Comparison of ENCODE assay signal across 8 cellular contexts in genomic region chr1:38559180-38559874, GRCh38.
A peak's percentile ranks its signal among the peaks of the same experiment; 100 is the strongest.
DNase-seq lines count a peak whose midpoint lies in the region; ATAC-seq and TF ChIP-seq lines count a peak whose summit lies in the region.

No MANE protein-coding gene starts in this region.

- H3K4me3 ChIP-seq in Jurkat, Clone E6-1 (ENCODE audit: low read length), result no peak overlapping the region
- H3K4me3 ChIP-seq in gastroesophageal sphincter, result peak overlapping the region in 1 of 2 donors; percentile 33

- no peaks in the 10 kb centered on the region for H3K9me3 ChIP-seq in gastroesophageal sphincter

- no peak for TF ChIP-seq EP300 in gastroesophageal sphincter (IDR thresholded peaks at IDR 0.05)

- WGBS in gastroesophageal sphincter (ENCODE audit: low coverage in 1 of 2), 2 donors, result 0% methylated on average over 3 of the region's 39 CpGs; no CpG with 5 or more reads in 1 of the 2 donors

- ATAC-seq in GM19468 (IDR thresholded peaks at IDR 0.05; ENCODE audit: extremely low read depth, unreplicated experiment) (peak; percentile 40), gastroesophageal sphincter (no peak)

- H3K4me1 ChIP-seq in gastroesophageal sphincter, result peaks cover 0 to 12% (median 0%) of the 10 kb centered on the region in 3 donors

- peak; percentile 89 for DNase-seq in Jurkat, Clone E6-1 (ENCODE audit: low read depth, low spot score)
- DNase-seq in activated T-cell treated with anti-CD3 and anti-CD28 coated beads, Interleukin-2, amount 50 U/mL, for 1 hour, result peak; percentile 78
- DNase-seq in immature natural killer cell (peak; percentile 88 to 90 (median 89)), NCI-H1092 treated with DMSO at 0.1 percent for 48 hours (lab: John Stamatoyannopoulos, UW) (no peak), GOT3 (lab: John Stamatoyannopoulos, UW) (no peak)
- DNase-seq in stimulated activated CD8-positive, alpha-beta memory T cell treated with anti-CD3 and anti-CD28 coated beads, Interleukin-2, amount 100 ng/mL, for 48 hours (ENCODE audit: low read depth in 2 of 2), result peak; percentile 50 to 66

- no peak overlapping the region for H3K27ac ChIP-seq in gastroesophageal sphincter

- no peaks in the 10 kb centered on the region for H3K9me3 Mint-ChIP-seq in immature natural killer cell

- no peak for TF ChIP-seq POLR2A in gastroesophageal sphincter (IDR thresholded peaks at IDR 0.05)

- no peaks in the 10 kb centered on the region for H3K36me3 Mint-ChIP-seq in immature natural killer cell

- H3K4me3 Mint-ChIP-seq in immature natural killer cell, result peak overlapping the region; percentile 77 to 87 (median 78)

- peaks cover 35% of the 10 kb centered on the region for H3K27me3 ChIP-seq in gastroesophageal sphincter

- no peak for TF ChIP-seq CTCF in gastroesophageal sphincter (IDR thresholded peaks at IDR 0.05)

- H3K27me3 Mint-ChIP-seq in immature natural killer cell (ENCODE audit: low read depth in 3 of 3), result peaks cover 4 to 15% (median 6%) of the 10 kb centered on the region in 3 donors

- H3K4me1 Mint-ChIP-seq in immature natural killer cell, result peaks cover 56 to 66% of the 10 kb centered on the region in 2 donors

- H3K36me3 ChIP-seq in gastroesophageal sphincter, result no peaks in the 10 kb centered on the region

- peak overlapping the region; percentile 77 to 91 (median 86) for H3K27ac Mint-ChIP-seq in immature natural killer cell

Comparison
In these comparisons a context has a peak if more than half of its experiments do, and no peak if none do; other contexts are left out.
1. DNase-seq: peak in Jurkat, Clone E6-1 (single experiment), activated T-cell treated with anti-CD3 and anti-CD28 coated beads, Interleukin-2, amount 50 U/mL, for 1 hour (single experiment), immature natural killer cell (3 of 3) and stimulated activated CD8-positive, alpha-beta memory T cell treated with anti-CD3 and anti-CD28 coated beads, Interleukin-2, amount 100 ng/mL, for 48 hours (2 of 2); none in NCI-H1092 treated with DMSO at 0.1 percent for 48 hours (single experiment) and GOT3 (single experiment).